12 cellular contexts compared by ENCODE assay signal in the genomic region with DNA sequence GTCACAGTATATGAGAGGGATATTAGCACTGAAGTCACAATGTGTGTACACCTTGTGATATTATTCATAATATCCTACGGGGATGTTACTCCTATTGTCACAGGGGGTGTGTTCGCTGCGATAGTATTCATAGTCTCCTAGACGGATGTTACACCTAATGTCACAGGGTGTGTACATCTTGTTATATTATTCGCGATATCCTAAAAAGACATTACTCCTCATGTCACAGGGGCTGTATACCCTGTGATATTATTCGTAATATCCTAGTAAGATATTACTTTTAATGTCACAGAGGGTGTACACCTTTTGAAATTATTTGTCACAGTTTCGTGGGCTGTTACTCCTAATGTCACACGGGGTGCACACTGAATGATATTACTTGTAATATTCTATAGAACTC. TPM values are rescaled to one million over a fixed set of nuclear protein-coding genes. Genes with fewer than 3 reads are reported as not detected.
"Had no signal": no experiment of that assay in that cellular context is flagged by ENCODE, and none has a peak within 500 bp of the region (broad histone marks: within the 10 kb centered on the region; RNA-seq: fewer than 3 reads in every experiment).

No MANE protein-coding gene starts in this region.

RNA-seq across cellular contexts. Expression of a gene that starts 25.8 kb away (rescaled TPM):
- total RNA-seq: subcutaneous adipose tissue, suprapubic skin, temporal lobe, thoracic aorta, tibial nerve, transverse colon, upper lobe of right lung, ureter, urinary bladder, uterus, vagina had no signal
- polyA plus RNA-seq: stomach, urinary bladder had no signal
